In the genomic region with DNA sequence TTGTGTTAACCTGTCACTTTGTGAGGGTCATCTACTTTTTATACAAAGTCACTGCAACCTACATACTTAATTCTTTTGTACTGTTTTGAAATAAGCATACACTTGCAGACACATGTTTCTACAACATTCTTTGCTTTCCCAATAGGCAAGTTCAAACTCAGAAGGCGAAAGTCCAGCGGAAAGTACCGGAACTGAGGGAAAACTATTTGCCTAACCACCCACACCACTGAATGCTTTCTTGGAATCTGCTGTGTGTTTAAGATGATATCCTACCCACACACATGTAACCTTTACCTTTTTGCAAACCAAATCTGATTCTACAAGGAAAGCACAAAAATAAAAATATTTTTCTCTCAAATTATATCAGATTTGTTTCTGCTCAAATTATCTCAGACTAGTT, we compare ENCODE assay signal across 1 cellular context.
TF ChIP-seq lines count a peak whose summit lies in the region.

No MANE protein-coding gene starts in this region.

TF ChIP-seq in HepG2, 621 proteins besides CTCF, POLR2A, EP300 and RAD21 (continued from another document and continues in another):
- TF ChIP-seq ZBTB49 (CRISPR knock-in tag; IDR thresholded peaks at IDR 0.05; ENCODE audit: borderline replicate concordance) = no peak
- TF ChIP-seq TFAP4 (IDR thresholded peaks at IDR 0.05; ENCODE audit: borderline replicate concordance, low read depth) = peak; percentile 77
- TF ChIP-seq SIX1 (CRISPR knock-in tag; IDR thresholded peaks at IDR 0.05; ENCODE audit: borderline replicate concordance) = peak; percentile 83; the same call in 1 of the 2 replicates
- TF ChIP-seq TMF1 (CRISPR knock-in tag; IDR thresholded peaks at IDR 0.05; ENCODE audit: low read depth) = no peak
- TF ChIP-seq HNRNPL (IDR thresholded peaks at IDR 0.05; ENCODE audit: low read depth, low read length) = no peak
- no peak for TF ChIP-seq ZNF616 (CRISPR knock-in tag; IDR thresholded peaks at IDR 0.05; ENCODE audit: low read depth)
- no peak for TF ChIP-seq BRF2 (CRISPR knock-in tag; IDR thresholded peaks at IDR 0.05)
- TF ChIP-seq ARID2 (CRISPR knock-in tag; IDR thresholded peaks at IDR 0.05; ENCODE audit: borderline replicate concordance) = no peak
- TF ChIP-seq ARID5B (CRISPR knock-in tag; IDR thresholded peaks at IDR 0.05) = peak; percentile 99
- no peak for TF ChIP-seq SP140L (CRISPR knock-in tag; IDR thresholded peaks at IDR 0.05; ENCODE audit: borderline replicate concordance)
- TF ChIP-seq ZNF335 (CRISPR knock-in tag; IDR thresholded peaks at IDR 0.05) = 0 out of 2 replicates have a peak, but pooled peaks have one; percentile 29
- TF ChIP-seq HMG20B (CRISPR knock-in tag; conservative IDR thresholded peaks at IDR 0.05) = peak; percentile 87
- peak; percentile 38; the same call in 1 of the 2 replicates for TF ChIP-seq ZNF614 (CRISPR knock-in tag; IDR thresholded peaks at IDR 0.05; ENCODE audit: borderline replicate concordance)
- TF ChIP-seq DPF2 (CRISPR knock-in tag; IDR thresholded peaks at IDR 0.05; ENCODE audit: borderline replicate concordance, low read depth) = peak; percentile 95
- TF ChIP-seq ZNF430 (CRISPR knock-in tag; IDR thresholded peaks at IDR 0.05) = peak; percentile 59; the same call in 1 of the 2 replicates
- no peak for TF ChIP-seq ZNF776 (CRISPR knock-in tag; IDR thresholded peaks at IDR 0.05)
- TF ChIP-seq HIC2 (CRISPR knock-in tag; IDR thresholded peaks at IDR 0.05; ENCODE audit: low read depth) = no peak
- TF ChIP-seq TARDBP (CRISPR knock-in tag; IDR thresholded peaks at IDR 0.05) = peak; percentile 78
- TF ChIP-seq ZNF501 (CRISPR knock-in tag; IDR thresholded peaks at IDR 0.05) = no peak
- TF ChIP-seq ZNF562 (CRISPR knock-in tag; IDR thresholded peaks at IDR 0.05; ENCODE audit: borderline replicate concordance) = no peak
- TF ChIP-seq ZSCAN29 (CRISPR knock-in tag; conservative IDR thresholded peaks at IDR 0.05) = no peak
- TF ChIP-seq, protein P1, sequence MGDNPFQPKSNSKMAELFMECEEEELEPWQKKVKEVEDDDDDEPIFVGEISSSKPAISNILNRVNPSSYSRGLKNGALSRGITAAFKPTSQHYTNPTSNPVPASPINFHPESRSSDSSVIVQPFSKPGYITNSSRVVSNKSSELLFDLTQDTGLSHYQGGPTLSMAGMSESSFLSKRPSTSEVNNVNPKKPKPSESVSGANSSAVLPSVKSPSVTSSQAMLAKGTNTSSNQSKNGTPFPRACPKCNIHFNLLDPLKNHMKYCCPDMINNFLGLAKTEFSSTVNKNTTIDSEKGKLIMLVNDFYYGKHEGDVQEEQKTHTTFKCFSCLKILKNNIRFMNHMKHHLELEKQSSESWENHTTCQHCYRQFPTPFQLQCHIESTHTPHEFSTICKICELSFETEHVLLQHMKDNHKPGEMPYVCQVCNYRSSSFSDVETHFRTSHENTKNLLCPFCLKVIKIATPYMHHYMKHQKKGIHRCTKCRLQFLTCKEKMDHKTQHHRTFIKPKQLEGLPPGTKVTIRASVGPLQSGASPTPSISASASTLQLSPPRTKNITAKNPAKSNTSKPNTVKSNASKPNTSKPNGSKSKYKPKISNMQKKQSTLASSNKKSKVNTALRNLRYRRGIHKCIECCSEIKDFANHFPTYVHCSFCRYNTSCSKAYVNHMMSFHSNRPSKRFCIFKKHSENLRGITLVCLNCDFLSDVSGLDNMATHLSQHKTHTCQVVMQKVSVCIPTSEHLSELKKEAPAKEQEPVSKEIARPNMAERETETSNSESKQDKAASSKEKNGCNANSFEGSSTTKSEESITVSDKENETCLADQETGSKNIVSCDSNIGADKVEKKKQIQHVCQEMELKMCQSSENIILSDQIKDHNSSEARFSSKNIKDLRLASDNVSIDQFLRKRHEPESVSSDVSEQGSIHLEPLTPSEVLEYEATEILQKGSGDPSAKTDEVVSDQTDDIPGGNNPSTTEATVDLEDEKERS (CRISPR knock-in tag; IDR thresholded peaks at IDR 0.05) = peak; percentile 89
- peak; percentile 40; the same call in 1 of the 2 replicates for TF ChIP-seq MEIS1 (CRISPR knock-in tag; IDR thresholded peaks at IDR 0.05; ENCODE audit: borderline replicate concordance)
- TF ChIP-seq CBX2 (IDR thresholded peaks at IDR 0.05; ENCODE audit: low read depth, low read length) = no peak
- no peak for TF ChIP-seq CBX2 (CRISPR knock-in tag; IDR thresholded peaks at IDR 0.05; ENCODE audit: low read depth)
- no peak for TF ChIP-seq STAT5B (CRISPR knock-in tag; IDR thresholded peaks at IDR 0.05)
- TF ChIP-seq, protein P2, sequence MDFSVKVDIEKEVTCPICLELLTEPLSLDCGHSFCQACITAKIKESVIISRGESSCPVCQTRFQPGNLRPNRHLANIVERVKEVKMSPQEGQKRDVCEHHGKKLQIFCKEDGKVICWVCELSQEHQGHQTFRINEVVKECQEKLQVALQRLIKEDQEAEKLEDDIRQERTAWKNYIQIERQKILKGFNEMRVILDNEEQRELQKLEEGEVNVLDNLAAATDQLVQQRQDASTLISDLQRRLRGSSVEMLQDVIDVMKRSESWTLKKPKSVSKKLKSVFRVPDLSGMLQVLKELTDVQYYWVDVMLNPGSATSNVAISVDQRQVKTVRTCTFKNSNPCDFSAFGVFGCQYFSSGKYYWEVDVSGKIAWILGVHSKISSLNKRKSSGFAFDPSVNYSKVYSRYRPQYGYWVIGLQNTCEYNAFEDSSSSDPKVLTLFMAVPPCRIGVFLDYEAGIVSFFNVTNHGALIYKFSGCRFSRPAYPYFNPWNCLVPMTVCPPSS (IDR thresholded peaks at IDR 0.05) = no peak
- TF ChIP-seq REXO4 (CRISPR knock-in tag; IDR thresholded peaks at IDR 0.05; ENCODE audit: borderline replicate concordance) = no peak
- TF ChIP-seq, protein P3, sequence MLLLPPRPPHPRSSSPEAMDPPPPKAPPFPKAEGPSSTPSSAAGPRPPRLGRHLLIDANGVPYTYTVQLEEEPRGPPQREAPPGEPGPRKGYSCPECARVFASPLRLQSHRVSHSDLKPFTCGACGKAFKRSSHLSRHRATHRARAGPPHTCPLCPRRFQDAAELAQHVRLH (CRISPR knock-in tag; IDR thresholded peaks at IDR 0.05; ENCODE audit: borderline replicate concordance, low read depth) = no peak
- TF ChIP-seq E2F2 (CRISPR knock-in tag; IDR thresholded peaks at IDR 0.05; ENCODE audit: borderline replicate concordance) = no peak
- no peak for TF ChIP-seq HOXA9 (CRISPR knock-in tag; IDR thresholded peaks at IDR 0.05; ENCODE audit: borderline replicate concordance)
- peak; percentile 90 for TF ChIP-seq RCOR2 (CRISPR knock-in tag; IDR thresholded peaks at IDR 0.05)
- TF ChIP-seq ZNF24 (IDR thresholded peaks at IDR 0.05) = peak; percentile 49; the same call in 1 of the 2 replicates
- TF ChIP-seq KLF13 (CRISPR knock-in tag; IDR thresholded peaks at IDR 0.05) = no peak
- peak; percentile 79; the same call in 1 of the 2 replicates for TF ChIP-seq CBFB (CRISPR knock-in tag; IDR thresholded peaks at IDR 0.05)
- peak; percentile 74 for TF ChIP-seq SKIL (CRISPR knock-in tag; IDR thresholded peaks at IDR 0.05; ENCODE audit: borderline replicate concordance)
- TF ChIP-seq, protein P4, sequence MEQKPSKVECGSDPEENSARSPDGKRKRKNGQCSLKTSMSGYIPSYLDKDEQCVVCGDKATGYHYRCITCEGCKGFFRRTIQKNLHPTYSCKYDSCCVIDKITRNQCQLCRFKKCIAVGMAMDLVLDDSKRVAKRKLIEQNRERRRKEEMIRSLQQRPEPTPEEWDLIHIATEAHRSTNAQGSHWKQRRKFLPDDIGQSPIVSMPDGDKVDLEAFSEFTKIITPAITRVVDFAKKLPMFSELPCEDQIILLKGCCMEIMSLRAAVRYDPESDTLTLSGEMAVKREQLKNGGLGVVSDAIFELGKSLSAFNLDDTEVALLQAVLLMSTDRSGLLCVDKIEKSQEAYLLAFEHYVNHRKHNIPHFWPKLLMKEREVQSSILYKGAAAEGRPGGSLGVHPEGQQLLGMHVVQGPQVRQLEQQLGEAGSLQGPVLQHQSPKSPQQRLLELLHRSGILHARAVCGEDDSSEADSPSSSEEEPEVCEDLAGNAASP (CRISPR knock-in tag; IDR thresholded peaks at IDR 0.05; ENCODE audit: borderline replicate concordance) = peak; percentile 87; the same call in 1 of the 2 replicates
